ENCODE assay signal across 1 cellular context in the genomic region with DNA sequence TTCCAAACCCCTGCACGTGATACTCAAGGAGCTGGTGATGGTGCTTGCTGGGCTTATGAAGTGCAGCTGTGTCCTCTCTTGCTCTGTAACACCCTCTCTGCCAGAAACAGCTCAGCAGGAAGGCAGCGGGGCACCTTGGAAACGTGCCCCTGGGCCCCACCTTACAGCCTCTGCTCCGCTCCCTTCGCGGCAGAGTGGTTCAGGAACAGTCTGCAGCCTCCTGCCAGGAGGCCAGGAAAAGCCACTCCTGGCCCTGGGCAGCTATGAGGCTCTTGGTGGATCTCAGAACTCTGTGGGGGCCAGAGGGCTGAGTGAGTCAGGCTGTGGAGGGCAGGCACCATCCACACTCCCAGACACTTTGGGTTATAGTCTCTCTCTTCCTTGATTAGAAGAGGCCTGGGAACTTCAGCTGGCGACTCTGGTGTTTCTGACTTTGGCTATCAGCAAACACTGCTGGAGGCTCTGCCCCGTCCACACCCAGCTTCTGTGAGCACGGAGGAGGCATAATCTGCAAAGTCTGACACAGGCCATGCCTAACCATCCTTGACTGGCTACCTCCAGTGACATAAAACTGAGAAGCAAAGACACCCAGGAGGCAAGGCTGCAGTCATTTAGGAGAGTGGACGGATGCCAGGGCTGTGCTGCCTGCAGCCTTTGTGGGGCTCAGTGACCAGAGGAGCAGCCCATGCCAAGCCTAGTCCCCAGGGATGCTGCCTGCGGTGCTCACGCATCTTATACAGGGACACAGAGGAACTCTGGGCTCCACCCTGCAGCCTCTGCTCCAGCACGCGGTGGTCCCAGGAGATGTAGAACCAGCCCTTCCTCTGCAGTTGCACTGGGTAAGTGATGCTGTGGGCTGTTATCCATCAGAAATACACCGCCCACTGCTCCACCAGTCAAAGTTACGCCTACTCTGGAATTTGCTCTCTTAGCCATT.
TF ChIP-seq lines count a peak whose summit lies in the region.

No MANE protein-coding gene starts in this region.

TF ChIP-seq in SK-N-SH treated with all-trans-retinoic acid at 6 μM for 48 hours, 23 proteins besides CTCF, POLR2A, EP300 and RAD21 (continued from another document):
- no peak for TF ChIP-seq PATZ1 (CRISPR knock-in tag; IDR thresholded peaks at IDR 0.05; ENCODE audit: borderline replicate concordance)
- no peak for TF ChIP-seq SNAI2 (CRISPR knock-in tag; IDR thresholded peaks at IDR 0.05)
- no peak for TF ChIP-seq ARNTL (CRISPR knock-in tag; IDR thresholded peaks at IDR 0.05; ENCODE audit: borderline replicate concordance, low read depth)
